ENCODE assay signal across 1 cellular context in the genomic region with DNA sequence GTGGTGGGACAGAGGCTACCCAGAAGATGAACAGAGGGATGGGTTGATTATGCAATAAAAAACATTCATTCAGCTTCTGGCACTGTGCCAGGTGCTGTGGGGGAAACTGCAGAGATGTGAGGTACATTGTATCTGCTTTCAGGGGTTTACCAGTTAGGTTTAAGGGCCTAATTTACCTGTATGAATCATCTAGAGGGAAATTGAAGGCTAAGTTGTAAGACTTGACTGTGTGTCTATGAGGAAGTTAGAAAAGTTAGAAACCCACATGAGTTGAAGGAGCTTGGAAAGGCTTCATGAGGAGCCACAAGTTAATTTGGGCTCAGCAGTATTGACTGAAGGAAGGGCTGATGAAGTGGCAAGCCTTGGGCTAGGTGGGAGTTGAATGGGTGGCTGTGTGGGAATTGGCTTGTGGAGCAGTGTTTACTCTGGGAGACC.
TF ChIP-seq lines count a peak whose summit lies in the region.

No MANE protein-coding gene starts in this region.

TF ChIP-seq in K562, 482 proteins besides CTCF, POLR2A, EP300 and RAD21 (continued from another document):
- TF ChIP-seq CEBPG (CRISPR knock-in tag; IDR thresholded peaks at IDR 0.05), result no peak
- TF ChIP-seq CEBPG (tag; conservative IDR thresholded peaks at IDR 0.05 in 1 of 2, IDR thresholded peaks at IDR 0.05 in 1 of 2), result peak in 1 of 2 experiments; percentile 47; a peak in 1 of 4 replicates
- TF ChIP-seq ZEB2 (IDR thresholded peaks at IDR 0.05), result no peak
- TF ChIP-seq NFIX (CRISPR knock-in tag; IDR thresholded peaks at IDR 0.05; ENCODE audit: low read depth), result peak; percentile 95
